ENCODE assay signal across 25 cellular contexts in the genomic region with DNA sequence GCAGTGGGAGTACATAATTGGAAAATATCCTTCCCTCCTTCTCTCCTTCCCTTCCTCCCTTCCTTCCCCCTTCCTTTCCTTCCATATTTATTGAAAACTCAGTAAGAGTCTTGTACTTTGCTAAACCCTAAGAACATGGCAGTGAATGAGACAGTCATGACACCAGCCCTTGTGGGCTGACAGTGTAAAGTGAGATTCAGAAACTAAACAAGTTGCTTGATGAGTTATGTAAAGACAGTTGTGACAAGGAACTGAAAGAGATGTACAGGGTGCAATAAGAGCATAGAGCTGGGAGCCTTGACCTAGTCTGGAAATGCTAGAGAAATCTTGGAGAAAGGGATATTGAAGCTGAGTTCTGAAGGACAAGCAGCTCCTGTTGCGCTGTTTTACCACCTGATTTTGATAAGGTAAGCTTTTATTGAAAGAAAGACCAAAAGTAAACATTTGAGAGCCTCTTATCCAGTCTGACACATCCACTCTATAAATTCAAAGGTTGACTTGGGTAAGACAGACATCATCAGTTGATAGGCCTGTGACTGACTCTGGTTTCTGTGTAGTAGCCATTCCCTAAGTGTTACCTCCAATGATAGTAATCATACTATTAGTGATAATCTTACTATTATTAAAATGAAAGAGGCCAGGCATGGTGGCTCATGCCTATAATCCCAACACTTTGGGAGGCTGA.
"Had no signal": no experiment of that assay in that cellular context is flagged by ENCODE, and none has a peak within 500 bp of the region (broad histone marks: within the 10 kb centered on the region; RNA-seq: fewer than 3 reads in every experiment).

No MANE protein-coding gene starts in this region.

- DNase-seq: MV-4-11; NCI-H1048; NCI-H1105; NCI-H1417; NCI-H1436 treated with DMSO at 0.1 percent for 48 hours; NCI-H1694; NCI-H187 treated with DMSO at 0.1 percent for 48 hours; NCI-H2029 treated with DMSO at 0.1 percent for 48 hours; NCI-H2171 treated with DMSO at 0.1 percent for 48 hours; NCI-H345; NCI-H446 treated with DMSO at 0.1 percent for 48 hours; NCI-H524 treated with DMSO at 0.1 percent for 48 hours; NCI-H69; NCI-H774; NK-92 treated with Interleukin-12 subunit alpha and Interleukin-12 subunit beta, amount 100 ng/mL, for 24 hours; PC-9; Right ventricle myocardium superior; RPMI8226; SIG-M5 had no signal

- H3K27ac Mint-ChIP-seq: IgD-negative memory B cell had no signal

- H3K4me1 ChIP-seq: SJSA1 had no signal

- H3K9ac ChIP-seq: KMS-11 had no signal

- H3K27ac ChIP-seq: HL-60, KMS-11, PC-9, SJSA1, SK-N-MC had no signal

- H3K4me3 ChIP-seq: K562, PC-9, SJSA1, SK-N-MC had no signal

- H2AFZ ChIP-seq: PC-9 had no signal

- H3K36me3 Mint-ChIP-seq: IgD-negative memory B cell had no signal

- H3K36me3 ChIP-seq: SJSA1 had no signal

- H3K27me3 ChIP-seq: SJSA1 had no signal

- H3K4me3 Mint-ChIP-seq: IgD-negative memory B cell had no signal

- ATAC-seq: K562 had no signal

- H3K9me3 ChIP-seq: SJSA1 had no signal

- H3K4me1 Mint-ChIP-seq: IgD-negative memory B cell had no signal

- H3K4me2 ChIP-seq: KMS-11, PC-9 had no signal
